In the genomic region with DNA sequence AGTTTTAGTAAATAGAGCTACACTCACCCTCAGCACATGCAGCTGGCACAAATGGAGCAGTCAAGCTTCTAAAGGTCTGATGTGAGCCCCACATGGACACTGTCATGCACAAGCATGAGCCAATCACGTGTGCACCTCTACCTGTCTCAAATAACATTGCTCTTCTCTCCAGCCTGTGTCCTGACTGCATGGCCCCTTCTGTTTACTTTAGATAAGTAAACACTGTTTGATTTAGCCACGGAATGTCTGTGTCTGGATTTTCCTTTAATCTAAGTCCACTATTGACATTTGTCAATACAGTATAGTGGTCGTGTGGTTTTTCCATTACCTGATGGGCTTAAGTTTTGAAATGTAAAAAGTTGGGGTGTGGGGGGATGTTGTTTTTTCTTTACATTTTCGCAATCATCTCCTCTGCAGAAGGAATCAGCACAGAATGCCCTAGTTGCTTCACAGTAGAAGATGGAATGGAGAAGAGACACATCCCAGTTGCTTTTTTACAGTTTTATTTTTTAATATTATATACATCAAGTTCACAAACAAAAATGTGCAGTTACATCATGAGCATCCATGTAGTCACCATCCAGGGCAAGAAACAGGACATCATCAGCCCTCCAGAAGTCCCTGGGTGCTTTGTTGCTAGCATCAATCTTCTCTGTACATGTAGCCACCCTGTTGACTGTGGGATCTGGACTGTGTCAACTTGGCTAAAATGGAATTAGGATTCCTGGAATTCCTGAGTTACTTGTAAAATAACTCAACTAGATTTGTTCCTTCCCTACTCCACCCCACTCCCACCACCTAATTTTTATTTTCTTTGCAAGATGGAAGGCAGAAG, we compare ENCODE assay signal across 16 cellular contexts.
DNase-seq lines count a peak whose midpoint lies in the region; ATAC-seq and TF ChIP-seq lines count a peak whose summit lies in the region.
"Had no signal": no experiment of that assay in that cellular context is flagged by ENCODE, and none has a peak within 500 bp of the region (broad histone marks: within the 10 kb centered on the region; RNA-seq: fewer than 3 reads in every experiment).

No MANE protein-coding gene starts in this region.

- no peaks in the 10 kb centered on the region for H3K9me3 ChIP-seq in HEK293 (ENCODE audit: control insufficient read depth, insufficient read depth, low read depth, low read length)

- TF ChIP-seq CTCF in AG10803 (conservative IDR thresholded peaks at IDR 0.05; ENCODE audit: low read length) (no peak), HEK293 (tag by site-specific recombination; IDR thresholded peaks at IDR 0.05) (no peak)

- ATAC-seq in HG03439 (IDR thresholded peaks at IDR 0.05; ENCODE audit: unreplicated experiment) (no peak), HG02870 (IDR thresholded peaks at IDR 0.05; ENCODE audit: unreplicated experiment) (no peak)
- ATAC-seq in activated CD4-positive, CD25-positive, alpha-beta regulatory T cell treated with anti-CD3 and anti-CD28 coated beads, Interleukin-2, amount 50 U/mL, for 24 hours, result no peak
- ATAC-seq: activated naive CD8-positive, alpha-beta T cell treated with anti-CD3 and anti-CD28 coated beads, Interleukin-2, amount 50 U/mL, for 24 hours; stimulated activated naive CD8-positive, alpha-beta T cell treated with anti-CD3 and anti-CD28 coated beads, Interleukin-15, amount 100 ng/mL, for 72 hours had no signal

- no peak overlapping the region for H3K4me3 ChIP-seq in AG10803 (ENCODE audit: low read length)
- H3K4me3 ChIP-seq in HEK293 (ENCODE audit: low read depth, low read length), result no peak overlapping the region
- H3K4me3 ChIP-seq: BLaER1 treated with 17β-estradiol and CSF1 and Interleukin-3, amounts not matched to agents 10 nM and 100 nM; MG63 had no signal

- no peaks in the 10 kb centered on the region for H3K36me3 ChIP-seq in HEK293 (ENCODE audit: control insufficient read depth in 2 of 2, insufficient read depth in 1 of 2, low read length in 2 of 2)
- H3K36me3 ChIP-seq: BLaER1 treated with 17β-estradiol and CSF1 and Interleukin-3, amounts not matched to agents 10 nM and 100 nM; MG63 had no signal

- DNase-seq in AG10803 (ENCODE audit: low read depth) (peak; percentile 40), NCI-H774 (lab: John Stamatoyannopoulos, UW) (peak; percentile 10), left kidney (ENCODE audit: low read depth, low spot score) (peak; percentile 53), T-helper 9 cell (no peak)
- DNase-seq: activated CD4-positive, alpha-beta T cell treated with anti-CD3 and anti-CD28 coated beads, Interleukin-2, amount 50 U/mL, for 4 hours; activated naive CD8-positive, alpha-beta T cell treated with anti-CD3 and anti-CD28 coated beads, Interleukin-2, amount 50 U/mL, for 24 hours; GDM1; MG63; NCI-H446; RPMI8226; stimulated activated naive CD8-positive, alpha-beta T cell treated with anti-CD3 and anti-CD28 coated beads, Interleukin-15, amount 100 ng/mL, for 72 hours had no signal

- CTCF ChIA-PET in HEK293 (lab: Yijun Ruan, JAX), result interaction anchor here (1.0 to 1.3 kb wide), 3 partner anchors 19 to 48 kb away, joined by 3 to 5 read pairs (median 4); no protein-coding TSS in a partner anchor

- peaks cover 5% of the 10 kb centered on the region for H3K4me1 ChIP-seq in HEK293 (ENCODE audit: control insufficient read depth, insufficient read depth, low read length)
- H3K4me1 ChIP-seq: BLaER1 treated with 17β-estradiol and CSF1 and Interleukin-3, amounts not matched to agents 10 nM and 100 nM had no signal

- POLR2A ChIA-PET in HEK293 (lab: Yijun Ruan, JAX), result no interaction called here

- H3K27ac ChIP-seq in HEK293 (ENCODE audit: extremely low read depth, low read depth, low read length), result no peak overlapping the region
- H3K27ac ChIP-seq: BLaER1 treated with 17β-estradiol and CSF1 and Interleukin-3, amounts not matched to agents 10 nM and 100 nM had no signal

TF ChIP-seq in HEK293, 187 proteins besides CTCF, POLR2A, EP300 and RAD21:
- TF ChIP-seq SETDB1 (IDR thresholded peaks at IDR 0.05; ENCODE audit: insufficient read length, low read length) (peak; percentile 2), ZBTB21 (tag by site-specific recombination; IDR thresholded peaks at IDR 0.05) (no peak)
